ENCODE assay signal across 26 cellular contexts in genomic region chrX:109997786-109998452, GRCh38. TPM values are rescaled to one million over a fixed set of nuclear protein-coding genes. Genes with fewer than 3 reads are reported as not detected.
DNase-seq lines count a peak whose midpoint lies in the region; ATAC-seq and TF ChIP-seq lines count a peak whose summit lies in the region.
"Had no signal": no experiment of that assay in that cellular context is flagged by ENCODE, and none has a peak within 500 bp of the region (broad histone marks: within the 10 kb centered on the region; RNA-seq: fewer than 3 reads in every experiment).

No MANE protein-coding gene starts in this region.

- ATAC-seq in Right ventricle myocardium superior (ENCODE audit: poor library complexity) (no peak), left colon (no peak), GM21717 (IDR thresholded peaks at IDR 0.05; ENCODE audit: unreplicated experiment) (no peak)
- ATAC-seq: activated CD8-positive, alpha-beta T cell treated with anti-CD3 and anti-CD28 coated beads, Interleukin-2, amount 10 ng/mL, durations not matched to agents 7 days and 5 days; heart right ventricle; stimulated activated naive CD8-positive, alpha-beta T cell treated with anti-CD3 and anti-CD28 coated beads, Interleukin-15, Interleukin-2, amounts not matched to agents 100 U/mL and 50 U/mL, for 24 hours; T-helper 17 cell had no signal

- H3K36me3 ChIP-seq in left ventricle myocardium inferior (no peaks in the 10 kb centered on the region), mesodermal cell (ENCODE audit: control insufficient read depth, insufficient read depth, low read length) (no peaks in the 10 kb centered on the region)
- H3K36me3 ChIP-seq: breast epithelium, colonic mucosa, heart right ventricle, neutrophil, thoracic aorta had no signal

- H3K4me3 ChIP-seq in left ventricle myocardium inferior (no peak overlapping the region), mesodermal cell (ENCODE audit: extremely low read depth, insufficient read depth, low read length, poor library complexity, severe bottlenecking) (no peak overlapping the region)
- H3K4me3 ChIP-seq: breast epithelium, colonic mucosa, heart right ventricle, SK-N-MC, thoracic aorta had no signal

- 70 to 71% methylated on average over 1 to 2 of the region's 6 CpGs for WGBS in mesodermal cell (ENCODE audit: insufficient coverage in 2 of 2), 2 experiments

- no peak for TF ChIP-seq CTCF in left ventricle myocardium inferior (IDR thresholded peaks at IDR 0.05; ENCODE audit: borderline replicate concordance)

- DNase-seq in left ventricle myocardium inferior (no peak), Right ventricle myocardium superior (no peak), NCI-H526 (lab: John Stamatoyannopoulos, UW) (peak; percentile 87 to 90), left colon (no peak), RKO (ENCODE audit: low spot score) (no peak), Kasumi-1 (lab: John Stamatoyannopoulos, UW) (no peak)
- DNase-seq: activated CD8-positive, alpha-beta T cell treated with anti-CD3 and anti-CD28 coated beads, Interleukin-2, amount 10 ng/mL, durations not matched to agents 7 days and 5 days; amygdala; CD8-positive, alpha-beta memory T cell; colonic mucosa; effector CD8-positive, alpha-beta T cell; H9; heart right ventricle; kidney glomerular epithelial cell; NCI-H146; NCI-H2171; NCI-H524; stimulated activated naive CD8-positive, alpha-beta T cell treated with anti-CD3 and anti-CD28 coated beads, Interleukin-15, Interleukin-2, amounts not matched to agents 100 U/mL and 50 U/mL, for 24 hours; T-helper 17 cell had no signal

- no peaks in the 10 kb centered on the region for H3K27me3 ChIP-seq in left ventricle myocardium inferior (ENCODE audit: low read depth)
- H3K27me3 ChIP-seq: colonic mucosa, neutrophil had no signal

- H3K27ac ChIP-seq in left ventricle myocardium inferior (replicated peaks), result peak overlapping the region; percentile 23
- H3K27ac ChIP-seq in mesodermal cell (ENCODE audit: low read depth, low read length, severe bottlenecking), result peak overlapping the region; percentile 2
- H3K27ac ChIP-seq: colonic mucosa, heart right ventricle, neutrophil, RWPE1, SK-N-MC, thoracic aorta had no signal

- H3K9me3 ChIP-seq in left ventricle myocardium inferior (replicated peaks), result no peaks in the 10 kb centered on the region
- H3K9me3 ChIP-seq in mesodermal cell (ENCODE audit: control insufficient read depth, low read length), result no peaks in the 10 kb centered on the region
- H3K9me3 ChIP-seq: breast epithelium, colonic mucosa, heart right ventricle, neutrophil, thoracic aorta had no signal

- intact Hi-C loops in left ventricle myocardium inferior (cut with micrococcal nuclease), result no loop called here
- intact Hi-C loops in Right ventricle myocardium superior (cut with DNase I), result no loop called here
- intact Hi-C loops in left colon (cut with DNase I, micrococcal nuclease), result no loop called here

- H3K4me1 ChIP-seq in left ventricle myocardium inferior (peaks cover 6% of the 10 kb centered on the region), mesodermal cell (ENCODE audit: control insufficient read depth, insufficient read depth, low read length, poor library complexity, severe bottlenecking) (no peaks in the 10 kb centered on the region)
- H3K4me1 ChIP-seq: breast epithelium, colonic mucosa had no signal

RNA-seq across cellular contexts. Expression of gene TMEM164, which starts 5.0 kb away (rescaled TPM):
- 48.3 TPM for total RNA-seq in left ventricle myocardium inferior
- 47.1 TPM for total RNA-seq in Right ventricle myocardium superior
- polyA plus RNA-seq in mesodermal cell (2013, experiment 1 of 2), result 21.9 TPM
- polyA plus RNA-seq in mesodermal cell (2013, experiment 2 of 2), result 14.1 TPM
- total RNA-seq in left colon, result 100 to 1,000 TPM; 110 to 117 TPM

Comparison
In these comparisons a context has a peak if more than half of its experiments do, and no peak if none do; other contexts are left out.
1. DNase-seq: peak in NCI-H526 (2 of 2); none in left ventricle myocardium inferior (single experiment), Right ventricle myocardium superior (single experiment), left colon (0 of 2), RKO (single experiment) and Kasumi-1 (0 of 2).